In the genomic region with DNA sequence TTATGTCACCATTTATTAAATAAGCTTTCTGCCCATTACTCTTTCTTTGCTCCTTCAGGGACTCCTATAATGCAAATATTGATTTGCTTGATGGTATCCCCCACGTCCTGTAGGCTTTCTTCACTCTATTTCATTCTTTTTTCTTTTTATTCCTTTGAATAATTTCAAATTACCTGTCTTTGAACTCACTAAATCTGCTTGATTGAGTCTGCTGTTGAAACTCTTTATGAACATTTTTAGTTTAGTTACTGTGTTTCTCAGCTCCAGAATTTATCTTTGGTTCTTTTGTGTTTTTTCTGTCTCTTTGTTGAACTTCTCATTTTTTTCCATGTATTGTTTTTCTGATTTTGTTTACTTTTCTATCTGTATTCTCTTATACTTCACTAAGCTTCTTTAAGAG, we compare ENCODE assay signal across 35 cellular contexts.
"Had no signal": no experiment of that assay in that cellular context is flagged by ENCODE, and none has a peak within 500 bp of the region (broad histone marks: within the 10 kb centered on the region; RNA-seq: fewer than 3 reads in every experiment).

No MANE protein-coding gene starts in this region.

- DNase-seq: Kasumi-1, MG63, MM.1S, MV-4-11, NCI-H1048, NCI-H1092, NCI-H1092 treated with DMSO at 0.1 percent for 48 hours, NCI-H1105, NCI-H1105 treated with DMSO at 0.1 percent for 48 hours, NCI-H1417, NCI-H1417 treated with DMSO at 0.1 percent for 48 hours, NCI-H1436, NCI-H1436 treated with DMSO at 0.1 percent for 48 hours, NCI-H146, NCI-H1694, NCI-H1694 treated with DMSO at 0.1 percent for 48 hours, NCI-H187, NCI-H187 treated with DMSO at 0.1 percent for 48 hours, NCI-H1930, NCI-H2029, NCI-H2029 treated with DMSO at 0.1 percent for 48 hours, NCI-H2081, NCI-H2081 treated with DMSO at 0.1 percent for 48 hours, NCI-H2107, NCI-H2171, NCI-H2171 treated with DMSO at 0.1 percent for 48 hours, NCI-H2227 treated with DMSO at 0.1 percent for 48 hours, NCI-H226, NCI-H345, NCI-H446, NCI-H446 treated with DMSO at 0.1 percent for 48 hours, NCI-H510A, NCI-H510A treated with DMSO at 0.1 percent for 48 hours, NCI-H524, NCI-H524 treated with DMSO at 0.1 percent for 48 hours had no signal

- H3K36me3 ChIP-seq: MG63 had no signal

- H3K4me3 ChIP-seq: MG63 had no signal

- H3K27me3 ChIP-seq: MG63 had no signal
